Comparison of ENCODE assay signal across 18 cellular contexts in genomic region chrX:102957751-102958150, GRCh38. TPM values are rescaled to one million over a fixed set of nuclear protein-coding genes. Genes with fewer than 3 reads are reported as not detected.
DNase-seq lines count a peak whose midpoint lies in the region; TF ChIP-seq lines count a peak whose summit lies in the region.
"Had no signal": no experiment of that assay in that cellular context is flagged by ENCODE, and none has a peak within 500 bp of the region (broad histone marks: within the 10 kb centered on the region; RNA-seq: fewer than 3 reads in every experiment).

No MANE protein-coding gene starts in this region.

- peaks cover 50% of the 10 kb centered on the region for H3K4me1 Mint-ChIP-seq in HFFc6 (ENCODE audit: low read depth)
- H3K4me1 Mint-ChIP-seq: CD8-positive, alpha-beta memory T cell had no signal

- peak overlapping the region; percentile 41; the same call in 1 of the 2 replicates for H3K4me3 Mint-ChIP-seq in HFFc6
- H3K4me3 Mint-ChIP-seq: CD8-positive, alpha-beta memory T cell; GM23338 had no signal

- peaks cover 8% of the 10 kb centered on the region; the same call in 1 of the 2 replicates for H3K36me3 Mint-ChIP-seq in HFFc6 (ENCODE audit: low read depth)
- H3K36me3 Mint-ChIP-seq: CD8-positive, alpha-beta memory T cell had no signal

- H3K9me3 Mint-ChIP-seq in HFFc6, result no peaks in the 10 kb centered on the region
- H3K9me3 Mint-ChIP-seq: CD8-positive, alpha-beta memory T cell; GM23338 had no signal

- H3K27ac Mint-ChIP-seq in HFFc6, result peak overlapping the region; percentile 92
- H3K27ac Mint-ChIP-seq: CD8-positive, alpha-beta memory T cell; GM23338 had no signal

- no peak overlapping the region for H3K4me3 ChIP-seq in fibroblast of the aortic adventitia (ENCODE audit: low read depth, low read length)
- H3K4me3 ChIP-seq: BLaER1, GM23338 had no signal

- TF ChIP-seq CTCF in HFFc6 (IDR thresholded peaks at IDR 0.05), result no peak
- no peak for TF ChIP-seq CTCF in fibroblast of the aortic adventitia (IDR thresholded peaks at IDR 0.05; ENCODE audit: insufficient read depth, low read length)

- DNase-seq in HFFc6 (no peak), astrocyte of the hippocampus (ENCODE audit: low read depth, low spot score) (peak; percentile 11), fibroblast of the aortic adventitia (ENCODE audit: low read depth) (peak; percentile 38), SIG-M5 treated with dmso at 0.1 percent for 504 hours (lab: John Stamatoyannopoulos, UW; ENCODE audit: unreplicated experiment) (no peak), NCI-H2227 (lab: John Stamatoyannopoulos, UW; ENCODE audit: unreplicated experiment) (no peak), KG1 (lab: John Stamatoyannopoulos, UW) (no peak)
- DNase-seq in effector CD8-positive, alpha-beta T cell (lab: John Stamatoyannopoulos, UW), result no peak
- DNase-seq: CD8-positive, alpha-beta memory T cell; DND-41; NCI-H1105; NCI-H1694 treated with DMSO at 0.1 percent for 48 hours; NCI-H446 treated with DMSO at 0.1 percent for 48 hours; NK-92 treated with Interleukin-12 subunit alpha and Interleukin-12 subunit beta, amount 100 ng/mL, for 24 hours; OCI-M1; RPMI8226; SIG-M5 had no signal

- H3K27me3 Mint-ChIP-seq in HFFc6 (ENCODE audit: insufficient read depth), result no peaks in the 10 kb centered on the region

RNA-seq across cellular contexts. Expression of gene RAB40AL, which starts 20.7 kb away (rescaled TPM):
- not detected for total RNA-seq in HFFc6 (2021; fragmentation: NEBNext Ultra II Directional; extraction: Animal tissue kit (Norgen Biotek cat#: 25700))
- 0.99 TPM in 1 of 2 replicates, not detected in the other for total RNA-seq in fibroblast of the aortic adventitia (ENCODE audit: low replicate concordance)

Comparison
In these comparisons a context has a peak if more than half of its experiments do, and no peak if none do; other contexts are left out.
1. DNase-seq: peak in astrocyte of the hippocampus (single experiment) and fibroblast of the aortic adventitia (single experiment); none in HFFc6 (single experiment), SIG-M5 treated with dmso at 0.1 percent for 504 hours (single experiment), NCI-H2227 (single experiment), effector CD8-positive, alpha-beta T cell (single experiment) and KG1 (single experiment).